In genomic region chr7:37448057-37448636, GRCh38 we compare ENCODE assay signal across 8 cellular contexts. TPM values are rescaled to one million over a fixed set of nuclear protein-coding genes. Genes with fewer than 3 reads are reported as not detected.
DNase-seq lines count a peak whose midpoint lies in the region; ATAC-seq and TF ChIP-seq lines count a peak whose summit lies in the region.

No MANE protein-coding gene starts in this region.

- H3K9me3 Mint-ChIP-seq in CD14-positive monocyte = no peaks in the 10 kb centered on the region

- peak overlapping the region; percentile 94 for H2AFZ ChIP-seq in smooth muscle cell (ENCODE audit: low read depth)

- H3K36me3 Mint-ChIP-seq in CD14-positive monocyte = peaks cover 10 to 11% of the 10 kb centered on the region in 2 donors

- H3K27ac Mint-ChIP-seq in CD14-positive monocyte = peak overlapping the region; percentile 86 to 98 (median 93)

- peak; percentile 20 for ATAC-seq in GM21360 (IDR thresholded peaks at IDR 0.05; ENCODE audit: unreplicated experiment)

- WGBS in adipose tissue, 3 donors = 0 to 1% (median 1%) methylated on average over 41 to 62 of the region's 62 CpGs
- 3% methylated on average over 22 of the region's 62 CpGs for WGBS in smooth muscle cell (ENCODE audit: low lambda C conversion rate)

- H3K79me2 ChIP-seq in smooth muscle cell (ENCODE audit: low read depth) = no peaks in the 10 kb centered on the region

- H3K27me3 Mint-ChIP-seq in CD14-positive monocyte (ENCODE audit: low read depth in 3 of 3) = peaks cover 0 to 5% (median 2%) of the 10 kb centered on the region in 3 donors

- H3K9me3 ChIP-seq in smooth muscle cell (replicated peaks; ENCODE audit: low read depth) = no peaks in the 10 kb centered on the region

- H3K4me3 ChIP-seq in LNCaP clone FGC (ENCODE audit: low read depth, low read length) (peak overlapping the region; percentile 42), iPS-11a (ENCODE audit: low read depth, low read length) (peak overlapping the region; percentile 69), smooth muscle cell (peak overlapping the region; percentile 89)

- no peaks in the 10 kb centered on the region for H4K20me1 ChIP-seq in smooth muscle cell (ENCODE audit: low read depth)

- peaks cover 19% of the 10 kb centered on the region for H3K4me1 ChIP-seq in smooth muscle cell (ENCODE audit: low read depth)

- peak overlapping the region; percentile 53 for H3K27ac ChIP-seq in adipose tissue (ENCODE audit: low read depth, low read length)
- H3K27ac ChIP-seq in smooth muscle cell (ENCODE audit: low read depth) = no peak overlapping the region
- H3K27ac ChIP-seq in RWPE1 = no peak overlapping the region

- DNase-seq in CD14-positive monocyte (ENCODE audit: low spot score) (no peak), LNCaP clone FGC (ENCODE audit: low read depth) (no peak), smooth muscle cell (lab: John Stamatoyannopoulos, UW; ENCODE audit: unreplicated experiment) (no peak), RWPE1 (ENCODE audit: low spot score) (no peak), GOT3 (lab: John Stamatoyannopoulos, UW) (no peak)

- H3K9ac ChIP-seq in smooth muscle cell (ENCODE audit: low read depth) = peak overlapping the region; percentile 59

- CTCF ChIA-PET in RWPE1 (lab: Yijun Ruan, JAX) = no interaction called here

- H3K27me3 ChIP-seq in smooth muscle cell (ENCODE audit: low read depth) = peaks cover 13% of the 10 kb centered on the region

- intact Hi-C loops in CD14-positive monocyte (cut with micrococcal nuclease) = loop anchor here (1.0 to 5.0 kb wide), 3 partner anchors 23 to 94 kb away; no protein-coding TSS in a partner anchor

- no peaks in the 10 kb centered on the region for H3K36me3 ChIP-seq in smooth muscle cell (ENCODE audit: low read depth)

- peak overlapping the region; percentile 93 to 96 for H3K4me3 Mint-ChIP-seq in CD14-positive monocyte

- no peak for TF ChIP-seq CTCF in CD14-positive monocyte (IDR thresholded peaks at IDR 0.05)
- no peak for TF ChIP-seq CTCF in LNCaP clone FGC (IDR thresholded peaks at IDR 0.05; ENCODE audit: control insufficient read depth, extremely low read depth, insufficient read depth)
- TF ChIP-seq CTCF in smooth muscle cell (IDR thresholded peaks at IDR 0.05; ENCODE audit: borderline replicate concordance, insufficient read depth, poor library complexity, severe bottlenecking) = no peak
- TF ChIP-seq CTCF in RWPE1 (conservative IDR thresholded peaks at IDR 0.05; ENCODE audit: low read depth) = no peak

- peaks cover 10% of the 10 kb centered on the region for H3F3A ChIP-seq in smooth muscle cell (ENCODE audit: low read depth)

- POLR2A ChIA-PET in RWPE1 (lab: Yijun Ruan, JAX; ENCODE audit: low non-redundant PET) = no interaction called here

- peaks cover 59% of the 10 kb centered on the region for H3K4me1 Mint-ChIP-seq in CD14-positive monocyte

- peak overlapping the region; percentile 93 for H3K4me2 ChIP-seq in smooth muscle cell

RNA-seq across cellular contexts. Expression of gene ELMO1, which starts 0.5 kb away (rescaled TPM):
- polyA plus RNA-seq in CD14-positive monocyte = 10 to 100 TPM; 46.6 to 46.7 TPM
- 10 to 100 TPM in 2 of 3 donors, 1 to 10 TPM in 1; 3.4 to 22.4 (median 13.9) TPM for polyA plus RNA-seq in adipose tissue
- total RNA-seq in smooth muscle cell = 24.0 and 36.0 TPM in 2 replicates
- 8.2 and 15.7 TPM in 2 replicates for polyA plus RNA-seq in smooth muscle cell
